8 cellular contexts compared by ENCODE assay signal in the genomic region with DNA sequence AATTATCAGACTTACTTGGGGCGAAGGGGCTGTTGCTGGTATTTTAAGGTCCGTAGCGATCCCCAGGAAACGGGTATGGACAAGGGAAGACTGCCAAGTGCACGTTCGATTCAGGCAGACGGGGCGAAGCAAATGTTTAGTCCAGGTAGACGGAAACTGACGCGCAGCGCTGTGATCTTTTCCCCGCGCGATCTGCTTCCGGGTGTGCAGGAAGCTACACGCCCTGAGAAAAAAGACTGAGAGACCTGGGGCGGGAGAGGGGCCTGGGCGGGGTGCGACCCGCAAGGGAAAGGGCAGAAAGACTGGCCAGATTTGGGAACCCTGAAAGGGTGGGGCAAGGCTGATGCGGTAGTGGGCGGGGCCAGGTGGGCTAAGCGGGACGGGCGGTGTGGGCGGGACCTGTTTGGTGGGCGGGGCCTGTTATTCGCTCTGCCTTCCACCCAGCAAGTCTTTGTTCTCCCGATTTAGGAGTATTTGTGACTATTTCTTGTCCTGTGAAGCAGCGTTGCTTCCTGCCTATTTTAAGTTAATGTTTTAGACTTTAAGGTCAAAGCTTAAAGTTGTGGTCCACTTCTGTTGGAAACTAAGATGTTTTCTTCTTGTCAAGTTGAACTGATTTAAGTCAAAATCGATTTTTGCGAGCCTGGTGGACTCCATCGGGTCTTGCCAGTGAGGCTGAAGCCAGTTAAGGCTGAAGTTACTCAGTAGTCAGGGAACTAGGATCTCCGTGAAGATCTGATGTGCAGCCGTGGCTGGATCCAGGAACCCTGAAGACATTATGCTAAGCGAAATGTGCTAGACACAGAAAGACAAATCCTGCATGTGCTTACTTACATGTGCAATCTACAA. TPM values are rescaled to one million over a fixed set of nuclear protein-coding genes. Genes with fewer than 3 reads are reported as not detected.
DNase-seq lines count a peak whose midpoint lies in the region; ATAC-seq and TF ChIP-seq lines count a peak whose summit lies in the region.

A gene (minus strand): TSS at position 301 of the 849 bp plus-strand sequence. CDS start 3,549 bp downstream, outside the sequence.

- no peaks in the 10 kb centered on the region for H3K9me3 ChIP-seq in colonic mucosa

- H3K9ac ChIP-seq in colonic mucosa (ENCODE audit: low read depth in 2 of 2, low read length in 2 of 2) = peak within 1 kb of the TSS; percentile 95 to 98

- H3K27ac ChIP-seq in colonic mucosa = peak within 1 kb of the TSS; percentile 32

- H3K27me3 ChIP-seq in colonic mucosa = no peaks in the 10 kb centered on the region

- TF ChIP-seq CTCF in colonic mucosa (IDR thresholded peaks at IDR 0.05) = no peak

- intact Hi-C loops in colonic mucosa (cut with DNase I) = no loop called here

- DNase-seq in NCI-H524 treated with DMSO at 0.1 percent for 48 hours (lab: John Stamatoyannopoulos, UW) (peak; percentile 0), colonic mucosa (peak; percentile 96), left kidney (ENCODE audit: low read depth, low spot score) (peak; percentile 95), NCI-H1694 (lab: John Stamatoyannopoulos, UW) (no peak)
- peak; percentile 92 for DNase-seq in activated CD4-positive, alpha-beta T cell treated with anti-CD3 and anti-CD28 coated beads for 4 hours
- peak; percentile 87 to 89 for DNase-seq in stimulated activated CD4-positive, alpha-beta T cell treated with anti-CD3 and anti-CD28 coated beads, Interleukin-1b, Interleukin-23, amount 100 ng/mL, for 4 hours (ENCODE audit: low read depth in 2 of 2)

- no peaks in the 10 kb centered on the region for H3K4me1 ChIP-seq in colonic mucosa

- ATAC-seq in HG03103 (IDR thresholded peaks at IDR 0.05; ENCODE audit: low read depth, unreplicated experiment) = peak; percentile 86

- no peaks in the 10 kb centered on the region for H3K36me3 ChIP-seq in colonic mucosa

- TF ChIP-seq POLR2A in GM10847 (IDR thresholded peaks at IDR 0.05; ENCODE audit: extremely low read depth, insufficient read length) = peak; percentile 43

- peak within 1 kb of the TSS; percentile 75 for H3K4me3 ChIP-seq in colonic mucosa

RNA-seq across cellular contexts. Expression of the gene that starts here (rescaled TPM):
- total RNA-seq in colonic mucosa = 10 to 100 TPM; 10.2 to 10.6 TPM
